ENCODE assay signal across 11 cellular contexts in genomic region chr16:22216191-22216831, GRCh38. TPM values are rescaled to one million over a fixed set of nuclear protein-coding genes. Genes with fewer than 3 reads are reported as not detected.
DNase-seq lines count a peak whose midpoint lies in the region; TF ChIP-seq lines count a peak whose summit lies in the region.
"Had no signal": no experiment of that assay in that cellular context is flagged by ENCODE, and none has a peak within 500 bp of the region (broad histone marks: within the 10 kb centered on the region; RNA-seq: fewer than 3 reads in every experiment).

No MANE protein-coding gene starts in this region.

- POLR2A ChIA-PET in activated CD4-positive, alpha-beta memory T cell treated with anti-CD3 and anti-CD28 coated beads, Interleukin-2, amount 10 ng/mL, durations not matched to agents 7 days and 5 days (lab: Charles Lee) = interaction anchor here (1.0 to 2.2 kb wide), 4 partner anchors 9 to 82 kb away, joined by 3 to 12 read pairs (median 4); partner anchors contain the start of gene EEF2K
- POLR2A ChIA-PET in activated CD4-positive, alpha-beta memory T cell treated with anti-CD3 and anti-CD28 coated beads for 36 hours (lab: Charles Lee) = no interaction called here

- no peaks in the 10 kb centered on the region for H3K9me3 ChIP-seq in smooth muscle cell (replicated peaks; ENCODE audit: low read depth)

- no peak overlapping the region for H3K9ac ChIP-seq in smooth muscle cell (ENCODE audit: low read depth)

- peak overlapping the region; percentile 63 for H3K27ac ChIP-seq in smooth muscle cell (ENCODE audit: low read depth)

- no peak for DNase-seq in activated CD4-positive, alpha-beta memory T cell treated with anti-CD3 and anti-CD28 coated beads, Interleukin-2, amount 10 ng/mL, durations not matched to agents 7 days and 5 days
- DNase-seq in activated CD4-positive, alpha-beta memory T cell treated with anti-CD3 and anti-CD28 coated beads for 36 hours = no peak
- DNase-seq in NOMO-1 (lab: John Stamatoyannopoulos, UW; ENCODE audit: unreplicated experiment in 2 of 2) (peak; percentile 41 to 78), chondrocyte (ENCODE audit: low spot score) (no peak), smooth muscle cell (lab: John Stamatoyannopoulos, UW; ENCODE audit: unreplicated experiment) (no peak), DMS53 treated with DMSO at 0.1 percent for 48 hours (lab: John Stamatoyannopoulos, UW; ENCODE audit: unreplicated experiment) (no peak), SHP77 (lab: John Stamatoyannopoulos, UW) (no peak), SW480 (ENCODE audit: low spot score) (no peak)
- DNase-seq: H7, nucleus accumbens had no signal

- H3K36me3 ChIP-seq in smooth muscle cell (ENCODE audit: low read depth) = no peaks in the 10 kb centered on the region

- H4K20me1 ChIP-seq in smooth muscle cell (ENCODE audit: low read depth) = peaks cover 95% of the 10 kb centered on the region

- H3K4me3 Mint-ChIP-seq in activated CD4-positive, alpha-beta memory T cell treated with anti-CD3 and anti-CD28 coated beads, Interleukin-2, amount 10 ng/mL, durations not matched to agents 7 days and 5 days = no peak overlapping the region
- no peak overlapping the region for H3K4me3 Mint-ChIP-seq in activated CD4-positive, alpha-beta memory T cell treated with anti-CD3 and anti-CD28 coated beads for 36 hours
- no peak overlapping the region for H3K4me3 Mint-ChIP-seq in chondrocyte (ENCODE audit: unreplicated experiment)

- H3K27me3 ChIP-seq in smooth muscle cell (ENCODE audit: low read depth) = no peaks in the 10 kb centered on the region

- no peak overlapping the region for H3K4me3 ChIP-seq in smooth muscle cell

- H3K4me1 ChIP-seq in smooth muscle cell (ENCODE audit: low read depth) = no peaks in the 10 kb centered on the region

- H3K4me1 Mint-ChIP-seq in activated CD4-positive, alpha-beta memory T cell treated with anti-CD3 and anti-CD28 coated beads, Interleukin-2, amount 10 ng/mL, durations not matched to agents 7 days and 5 days = peaks cover 22% of the 10 kb centered on the region
- H3K4me1 Mint-ChIP-seq in activated CD4-positive, alpha-beta memory T cell treated with anti-CD3 and anti-CD28 coated beads for 36 hours (ENCODE audit: low read depth) = peaks cover 24% of the 10 kb centered on the region
- H3K4me1 Mint-ChIP-seq in chondrocyte (ENCODE audit: low read depth) = peaks cover 46% of the 10 kb centered on the region

- intact Hi-C loops in activated CD4-positive, alpha-beta memory T cell treated with anti-CD3 and anti-CD28 coated beads for 36 hours (cut with micrococcal nuclease) = no loop called here

- no peaks in the 10 kb centered on the region for H3K9me3 Mint-ChIP-seq in activated CD4-positive, alpha-beta memory T cell treated with anti-CD3 and anti-CD28 coated beads, Interleukin-2, amount 10 ng/mL, durations not matched to agents 7 days and 5 days
- H3K9me3 Mint-ChIP-seq in activated CD4-positive, alpha-beta memory T cell treated with anti-CD3 and anti-CD28 coated beads for 36 hours = no peaks in the 10 kb centered on the region
- H3K9me3 Mint-ChIP-seq in chondrocyte (ENCODE audit: low read depth) = no peaks in the 10 kb centered on the region

- peak overlapping the region; percentile 8 for H3K27ac Mint-ChIP-seq in activated CD4-positive, alpha-beta memory T cell treated with anti-CD3 and anti-CD28 coated beads, Interleukin-2, amount 10 ng/mL, durations not matched to agents 7 days and 5 days
- no peak overlapping the region for H3K27ac Mint-ChIP-seq in activated CD4-positive, alpha-beta memory T cell treated with anti-CD3 and anti-CD28 coated beads for 36 hours
- H3K27ac Mint-ChIP-seq in chondrocyte (ENCODE audit: unreplicated experiment) = peak overlapping the region; percentile 78

- no peaks in the 10 kb centered on the region for H3K27me3 Mint-ChIP-seq in activated CD4-positive, alpha-beta memory T cell treated with anti-CD3 and anti-CD28 coated beads, Interleukin-2, amount 10 ng/mL, durations not matched to agents 7 days and 5 days
- no peaks in the 10 kb centered on the region for H3K27me3 Mint-ChIP-seq in activated CD4-positive, alpha-beta memory T cell treated with anti-CD3 and anti-CD28 coated beads for 36 hours
- no peaks in the 10 kb centered on the region for H3K27me3 Mint-ChIP-seq in chondrocyte (ENCODE audit: low read depth)

- H3K79me2 ChIP-seq in smooth muscle cell (ENCODE audit: low read depth) = peaks cover 37% of the 10 kb centered on the region

- CTCF ChIA-PET in activated CD4-positive, alpha-beta memory T cell treated with anti-CD3 and anti-CD28 coated beads, Interleukin-2, amount 10 ng/mL, durations not matched to agents 7 days and 5 days (lab: Charles Lee) = interaction anchor here (0.6 to 1.7 kb wide), 4 partner anchors 10 to 1397 kb away, joined by 3 to 13 read pairs (median 4); partner anchors contain the start of genes EEF2K and POLR3E
- CTCF ChIA-PET in activated CD4-positive, alpha-beta memory T cell treated with anti-CD3 and anti-CD28 coated beads for 36 hours (lab: Charles Lee) = interaction anchor here (1.2 kb wide), 1 partner anchor 10 kb away, joined by 5 read pairs; the partner anchor contains the start of gene EEF2K

- H3F3A ChIP-seq in smooth muscle cell (ENCODE audit: low read depth) = no peaks in the 10 kb centered on the region

- H3K4me2 ChIP-seq in smooth muscle cell = peak overlapping the region; percentile 36

- no peak for TF ChIP-seq CTCF in chondrocyte (IDR thresholded peaks at IDR 0.05)
- no peak for TF ChIP-seq CTCF in smooth muscle cell (IDR thresholded peaks at IDR 0.05; ENCODE audit: borderline replicate concordance, insufficient read depth, poor library complexity, severe bottlenecking)

- H3K36me3 Mint-ChIP-seq in activated CD4-positive, alpha-beta memory T cell treated with anti-CD3 and anti-CD28 coated beads, Interleukin-2, amount 10 ng/mL, durations not matched to agents 7 days and 5 days (ENCODE audit: low read depth) = peaks cover 31% of the 10 kb centered on the region
- H3K36me3 Mint-ChIP-seq in activated CD4-positive, alpha-beta memory T cell treated with anti-CD3 and anti-CD28 coated beads for 36 hours = peaks cover 12% of the 10 kb centered on the region
- H3K36me3 Mint-ChIP-seq in chondrocyte (ENCODE audit: low read depth) = peaks cover 11% of the 10 kb centered on the region

- 61% methylated on average over 9 of the region's 9 CpGs for WGBS in smooth muscle cell (ENCODE audit: low lambda C conversion rate)

- no peak overlapping the region for H2AFZ ChIP-seq in smooth muscle cell (ENCODE audit: low read depth)

RNA-seq across cellular contexts. Expression of gene EEF2K, which starts 10.2 kb away (rescaled TPM):
- total RNA-seq in activated CD4-positive, alpha-beta memory T cell treated with anti-CD3 and anti-CD28 coated beads, Interleukin-2, amount 10 ng/mL, durations not matched to agents 7 days and 5 days = 10 to 100 TPM; 22.1 to 24.8 TPM
- 10 to 100 TPM; 23.0 to 24.1 TPM for total RNA-seq in activated CD4-positive, alpha-beta memory T cell treated with anti-CD3 and anti-CD28 coated beads for 36 hours
- total RNA-seq in chondrocyte (32.6 to 37.5 TPM (median 34.3 TPM) in 3 replicates), smooth muscle cell (10.8 and 12.8 TPM in 2 replicates)
- 8.7 and 10.6 TPM in 2 replicates for polyA plus RNA-seq in smooth muscle cell

RNA-seq across cellular contexts. Expression of gene SDR42E2, which starts 54.0 kb away (rescaled TPM):
- not detected for total RNA-seq in activated CD4-positive, alpha-beta memory T cell treated with anti-CD3 and anti-CD28 coated beads, Interleukin-2, amount 10 ng/mL, durations not matched to agents 7 days and 5 days
- total RNA-seq in activated CD4-positive, alpha-beta memory T cell treated with anti-CD3 and anti-CD28 coated beads for 36 hours = under 1 TPM; 0.10 to 0.12 TPM
- total RNA-seq in chondrocyte (not detected in 3 replicates), smooth muscle cell (not detected in 2 replicates)
- polyA plus RNA-seq in smooth muscle cell = 0.18 and 0.26 TPM in 2 replicates
- total RNA-seq: activated CD8-positive, alpha-beta memory T cell treated with anti-CD3 and anti-CD28 coated beads for 36 hours; H7 had no signal

Comparison
In these comparisons a context has a peak if more than half of its experiments do, and no peak if none do; other contexts are left out.
1. DNase-seq: peak in NOMO-1 (2 of 2); none in activated CD4-positive, alpha-beta memory T cell treated with anti-CD3 and anti-CD28 coated beads, Interleukin-2, amount 10 ng/mL, durations not matched to agents 7 days and 5 days (single experiment), activated CD4-positive, alpha-beta memory T cell treated with anti-CD3 and anti-CD28 coated beads for 36 hours (single experiment), chondrocyte (single experiment), smooth muscle cell (single experiment), DMS53 treated with DMSO at 0.1 percent for 48 hours (single experiment), SHP77 (0 of 2) and SW480 (single experiment).